In the genomic region with DNA sequence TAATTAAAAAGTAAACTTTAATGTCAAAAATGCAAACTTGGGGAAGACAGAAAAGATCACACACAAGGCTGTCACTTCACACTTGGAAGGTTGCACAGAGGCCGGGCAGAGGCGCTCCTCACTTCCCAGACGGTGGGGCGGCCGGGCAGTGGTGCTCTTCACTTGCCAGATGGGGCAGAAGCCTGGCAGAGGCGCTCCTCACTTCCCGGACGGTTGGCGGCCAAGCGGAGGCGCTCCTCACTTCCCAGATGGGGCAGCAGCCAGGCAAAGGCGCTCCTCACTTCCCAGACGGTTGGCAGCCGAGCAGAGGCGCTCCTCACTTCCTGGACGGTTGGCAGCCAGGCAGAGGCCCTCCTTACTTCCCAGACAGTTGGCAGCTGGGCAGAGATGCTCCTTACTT, we compare ENCODE assay signal across 8 cellular contexts. TPM values are rescaled to one million over a fixed set of nuclear protein-coding genes. Genes with fewer than 3 reads are reported as not detected.
"Had no signal": no experiment of that assay in that cellular context is flagged by ENCODE, and none has a peak within 500 bp of the region (broad histone marks: within the 10 kb centered on the region; RNA-seq: fewer than 3 reads in every experiment).

No MANE protein-coding gene starts in this region.

- ATAC-seq: GM23338 had no signal

- FAIRE-seq: H1, H54, HTR-8/SVneo had no signal

- H3K4me3 ChIP-seq: GM23338 had no signal

- H3K4me2 ChIP-seq: GM23338 had no signal

- DNase-seq: H9, HCEC 1CT had no signal

- H2AFZ ChIP-seq: GM23338 had no signal

RNA-seq across cellular contexts. Expression of gene AQP10, which starts 58.4 kb away (rescaled TPM):
- total RNA-seq: GM23338, H1, H9, HT-29 had no signal
- polyA plus RNA-seq: GM23338, H1, IgD-negative memory B cell had no signal
